In genomic region chr6:26204332-26205160, GRCh38 we compare ENCODE assay signal across 1 cellular context.
TF ChIP-seq lines count a peak whose summit lies in the region.

No MANE protein-coding gene starts in this region.

TF ChIP-seq in SK-N-SH treated with all-trans-retinoic acid at 6 μM for 48 hours, 23 proteins besides CTCF, POLR2A, EP300 and RAD21 (continued from another document):
- TF ChIP-seq, protein P1, sequence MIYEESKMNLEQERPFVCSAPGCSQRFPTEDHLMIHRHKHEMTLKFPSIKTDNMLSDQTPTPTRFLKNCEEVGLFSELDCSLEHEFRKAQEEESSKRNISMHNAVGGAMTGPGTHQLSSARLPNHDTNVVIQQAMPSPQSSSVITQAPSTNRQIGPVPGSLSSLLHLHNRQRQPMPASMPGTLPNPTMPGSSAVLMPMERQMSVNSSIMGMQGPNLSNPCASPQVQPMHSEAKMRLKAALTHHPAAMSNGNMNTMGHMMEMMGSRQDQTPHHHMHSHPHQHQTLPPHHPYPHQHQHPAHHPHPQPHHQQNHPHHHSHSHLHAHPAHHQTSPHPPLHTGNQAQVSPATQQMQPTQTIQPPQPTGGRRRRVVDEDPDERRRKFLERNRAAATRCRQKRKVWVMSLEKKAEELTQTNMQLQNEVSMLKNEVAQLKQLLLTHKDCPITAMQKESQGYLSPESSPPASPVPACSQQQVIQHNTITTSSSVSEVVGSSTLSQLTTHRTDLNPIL (CRISPR knock-in tag; IDR thresholded peaks at IDR 0.05; ENCODE audit: low read depth), result peak; percentile 73
- TF ChIP-seq TOX (CRISPR knock-in tag; IDR thresholded peaks at IDR 0.05; ENCODE audit: borderline replicate concordance), result no peak; the same call in 1 of the 2 replicates
